Comparison of ENCODE assay signal across 8 cellular contexts in genomic region chr16:85428168-85428898, GRCh38.
DNase-seq lines count a peak whose midpoint lies in the region; ATAC-seq and TF ChIP-seq lines count a peak whose summit lies in the region.

No MANE protein-coding gene starts in this region.

- H3K4me1 ChIP-seq in BLaER1, result peaks cover 84% of the 10 kb centered on the region

- H3K27me3 Mint-ChIP-seq in T-helper 17 cell (peaks cover 31% of the 10 kb centered on the region), mesothelial cell of epicardium (ENCODE audit: low read depth) (no peaks in the 10 kb centered on the region), type B pancreatic cell (no peaks in the 10 kb centered on the region)
- peaks cover 21% of the 10 kb centered on the region for H3K27me3 Mint-ChIP-seq in central memory CD8-positive, alpha-beta T cell

- no peaks in the 10 kb centered on the region for H3K9me3 Mint-ChIP-seq in central memory CD8-positive, alpha-beta T cell
- H3K9me3 Mint-ChIP-seq in mesothelial cell of epicardium (no peaks in the 10 kb centered on the region), type B pancreatic cell (no peaks in the 10 kb centered on the region)

- no peak overlapping the region for H3K9ac ChIP-seq in BLaER1

- no peak overlapping the region for H3K27ac ChIP-seq in BLaER1

- H3K4me1 Mint-ChIP-seq in T-helper 17 cell (peaks cover 4% of the 10 kb centered on the region), mesothelial cell of epicardium (peaks cover 13% of the 10 kb centered on the region), type B pancreatic cell (ENCODE audit: unreplicated experiment) (peaks cover 14% of the 10 kb centered on the region)
- H3K4me1 Mint-ChIP-seq in central memory CD8-positive, alpha-beta T cell, result no peaks in the 10 kb centered on the region

- H3K36me3 Mint-ChIP-seq in T-helper 17 cell (ENCODE audit: low read depth), result peaks cover 7% of the 10 kb centered on the region
- H3K36me3 Mint-ChIP-seq in central memory CD8-positive, alpha-beta T cell (ENCODE audit: insufficient read depth), result no peaks in the 10 kb centered on the region
- no peaks in the 10 kb centered on the region for H3K36me3 Mint-ChIP-seq in mesothelial cell of epicardium
- H3K36me3 Mint-ChIP-seq in type B pancreatic cell, result no peaks in the 10 kb centered on the region

- peak overlapping the region; percentile 77 for H3K4me2 ChIP-seq in BLaER1

- H4K20me1 ChIP-seq in BLaER1, result 0 out of 2 replicates have a peak, but pooled peaks cover 5% of the 10 kb centered on the region

- H3K27ac Mint-ChIP-seq in T-helper 17 cell, result no peak overlapping the region
- no peak overlapping the region for H3K27ac Mint-ChIP-seq in central memory CD8-positive, alpha-beta T cell (ENCODE audit: low read depth)
- no peak overlapping the region for H3K27ac Mint-ChIP-seq in mesothelial cell of epicardium
- no peak overlapping the region for H3K27ac Mint-ChIP-seq in type B pancreatic cell

- no peaks in the 10 kb centered on the region for H3K27me3 ChIP-seq in BLaER1
- no peaks in the 10 kb centered on the region for H3K27me3 ChIP-seq in H7 (ENCODE audit: control insufficient read depth, insufficient read depth, low read length)

- ATAC-seq in T-helper 17 cell, result peak; percentile 84
- peak; percentile 75 for ATAC-seq in central memory CD8-positive, alpha-beta T cell (replicated peaks; ENCODE audit: extremely low read depth, poor library complexity, severe bottlenecking)
- no peak for ATAC-seq in HG02763 (IDR thresholded peaks at IDR 0.05; ENCODE audit: unreplicated experiment)
- no peak for ATAC-seq in GM19395 (IDR thresholded peaks at IDR 0.05; ENCODE audit: unreplicated experiment)

- no peaks in the 10 kb centered on the region for H3K9me3 ChIP-seq in BLaER1
- H3K9me3 ChIP-seq in T-helper 17 cell (ENCODE audit: control insufficient read depth, low read length, poor library complexity, severe bottlenecking), result no peaks in the 10 kb centered on the region

- H3K4me3 ChIP-seq in BLaER1, result no peak overlapping the region
- no peak overlapping the region for H3K4me3 ChIP-seq in H7 (ENCODE audit: insufficient read depth, low read depth, low read length)

- TF ChIP-seq CTCF in mesothelial cell of epicardium (IDR thresholded peaks at IDR 0.05; ENCODE audit: unreplicated experiment), result no peak
- peak; percentile 67 for TF ChIP-seq CTCF in type B pancreatic cell (conservative IDR thresholded peaks at IDR 0.05)

- H3K4me3 Mint-ChIP-seq in T-helper 17 cell (no peak overlapping the region), mesothelial cell of epicardium (no peak overlapping the region), type B pancreatic cell (no peak overlapping the region)
- H3K4me3 Mint-ChIP-seq in central memory CD8-positive, alpha-beta T cell, result no peak overlapping the region

- DNase-seq in H7 (peak; percentile 88), T-helper 17 cell (peak in 2 of 3 donors; percentile 7 to 44), mesothelial cell of epicardium (ENCODE audit: low spot score in 2 of 2, unreplicated experiment in 2 of 2) (peak; percentile 13 to 36), type B pancreatic cell (ENCODE audit: extremely low spot score, unreplicated experiment) (no peak)
- DNase-seq in central memory CD8-positive, alpha-beta T cell (ENCODE audit: low spot score in 2 of 2), result peak in 1 of 2 donors; percentile 24

- H3K36me3 ChIP-seq in BLaER1 (no peaks in the 10 kb centered on the region), H7 (replicated peaks; ENCODE audit: control insufficient read depth, insufficient read depth, low read length) (no peaks in the 10 kb centered on the region)

Comparison
In these comparisons a context has a peak if more than half of its experiments do, and no peak if none do; other contexts are left out.
1. ATAC-seq: peak in T-helper 17 cell (single experiment) and central memory CD8-positive, alpha-beta T cell (single experiment); none in HG02763 (single experiment) and GM19395 (single experiment).